In the genomic region with DNA sequence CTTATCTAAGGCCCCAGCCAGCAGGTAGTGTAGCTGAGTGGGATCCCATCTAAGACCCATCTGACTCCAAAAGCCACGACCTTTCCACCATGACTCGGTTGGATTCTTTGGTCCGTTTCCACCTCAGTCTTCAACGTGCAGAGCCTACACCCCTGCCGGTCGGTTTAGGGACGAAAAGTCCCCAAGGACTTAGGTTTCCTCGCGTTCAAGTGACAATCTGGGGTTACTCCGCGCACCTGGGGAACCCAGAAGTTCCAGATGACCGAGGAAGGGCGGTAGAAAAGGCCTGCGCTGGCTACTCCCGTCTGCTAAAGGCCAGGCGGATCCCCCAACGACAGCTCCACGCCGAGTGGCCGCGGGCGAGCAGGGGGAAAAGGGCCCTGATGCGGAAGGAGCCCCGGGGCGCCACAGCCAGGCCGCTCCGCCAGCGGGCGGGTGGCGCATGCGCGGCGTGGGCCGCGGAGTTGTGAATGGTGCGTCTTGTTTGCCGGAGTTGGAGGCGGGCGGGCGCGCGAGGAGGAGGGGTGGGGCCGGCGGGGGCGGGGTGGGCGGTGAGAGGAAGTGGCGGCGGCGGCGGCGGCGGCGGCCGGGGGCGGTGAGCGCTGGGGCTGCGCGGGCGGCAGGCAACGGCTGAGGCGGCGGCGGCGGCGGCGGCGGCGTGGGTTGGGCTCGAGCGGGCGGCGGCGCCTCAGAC, we compare ENCODE assay signal across 8 cellular contexts. TPM values are rescaled to one million over a fixed set of nuclear protein-coding genes. Genes with fewer than 3 reads are reported as not detected.
DNase-seq lines count a peak whose midpoint lies in the region; ATAC-seq and TF ChIP-seq lines count a peak whose summit lies in the region.

A gene (plus strand): TSS at position 595 of the 694 bp plus-strand sequence. CDS start 259 bp downstream, outside the sequence.

- POLR2A ChIA-PET in AG04450 (lab: Yijun Ruan, JAX) = interaction anchor here (0.9 to 1.3 kb wide), 6 partner anchors 9 to 144 kb away, joined by 3 to 8 read pairs (median 4); no protein-coding TSS in a partner anchor

- peak within 1 kb of the TSS; percentile 85 for H3K27ac ChIP-seq in AG04450 (ENCODE audit: low read depth, low read length)
- peak within 1 kb of the TSS; percentile 98 for H3K27ac ChIP-seq in caudate nucleus (ENCODE audit: low read depth, low read length)

- peak; percentile 57 for DNase-seq in AG04450 (ENCODE audit: low read depth, low spot score)
- DNase-seq in NCI-H345 treated with DMSO at 0.1 percent for 48 hours (lab: John Stamatoyannopoulos, UW; ENCODE audit: unreplicated experiment) = peak; percentile 41
- peak; percentile 82 to 95 (median 90) for DNase-seq in activated CD4-positive, CD25-positive, alpha-beta regulatory T cell (lab: John Stamatoyannopoulos, UW)
- peak in 60 of 61 donors; percentile 38 to 92 (median 83) for DNase-seq in caudate nucleus (lab: John Stamatoyannopoulos, UW)
- DNase-seq in iris pigment epithelial cell (ENCODE audit: low read depth) = peak; percentile 90
- peak; percentile 84 to 86 for DNase-seq in stimulated activated CD4-positive, alpha-beta T cell treated with anti-CD3 and anti-CD28 coated beads, Interleukin-12 subunit alpha, Interleukin-12 subunit beta, amount 100 ng/mL, for 24 hours (ENCODE audit: low read depth in 2 of 2)

- ATAC-seq in GM18870 (IDR thresholded peaks at IDR 0.05; ENCODE audit: unreplicated experiment) = peak; percentile 59
- peak; percentile 78 for ATAC-seq in HG03135 (IDR thresholded peaks at IDR 0.05; ENCODE audit: unreplicated experiment)

- H3K27me3 ChIP-seq in AG04450 (ENCODE audit: control insufficient read depth, insufficient read depth, low read length) = no peaks in the 10 kb centered on the region

- peak within 1 kb of the TSS; percentile 83 for H3K4me3 ChIP-seq in AG04450 (ENCODE audit: low read depth, low read length)

- CTCF ChIA-PET in AG04450 (lab: Charles Lee) = interaction anchor here (0.6 to 2.5 kb wide), 2 partner anchors 11 to 73 kb away, joined by 3 to 13 read pairs; no protein-coding TSS in a partner anchor

- H3K9me3 ChIP-seq in AG04450 (ENCODE audit: control insufficient read depth, insufficient read depth, low read length) = no peaks in the 10 kb centered on the region

- TF ChIP-seq CTCF in AG04450 (IDR thresholded peaks at IDR 0.05; ENCODE audit: low read depth, low read length) = peak; percentile 11; the same call in 1 of the 2 replicates

RNA-seq across cellular contexts. Expression of the gene that starts here (rescaled TPM):
- polyA plus RNA-seq in AG04450 (2011; rRNA removed) = 35.9 and 46.1 TPM in 2 replicates
- polyA minus RNA-seq in AG04450 (2011; rRNA and poly(A)+ RNA removed) = 50.0 and 63.2 TPM in 2 replicates

Comparison
In these comparisons a context has a peak if more than half of its experiments do, and no peak if none do; other contexts are left out.
1. Peak in every context shown above with its lines: DNase-seq, ATAC-seq, H3K4me3 ChIP-seq and H3K27ac ChIP-seq.